ENCODE assay signal across 33 cellular contexts in genomic region chr5:128116445-128116844, GRCh38.
"Had no signal": no experiment of that assay in that cellular context is flagged by ENCODE, and none has a peak within 500 bp of the region (broad histone marks: within the 10 kb centered on the region; RNA-seq: fewer than 3 reads in every experiment).

No MANE protein-coding gene starts in this region.

- ATAC-seq: activated naive CD4-positive, alpha-beta T cell treated with anti-CD3 and anti-CD28 coated beads, Interleukin-2, amount 50 U/mL, for 72 hours; activated naive CD8-positive, alpha-beta T cell treated with anti-CD3 and anti-CD28 coated beads, Interleukin-2, amount 50 U/mL, for 24 hours; activated T-cell treated with anti-CD3 and anti-CD28 coated beads, Interleukin-2, amount 50 U/mL, for 72 hours; activated T-helper 17 cell treated with anti-CD3 and anti-CD28 coated beads, Interleukin-2, amount 50 U/mL, for 72 hours; body of pancreas had no signal

- H3K27me3 ChIP-seq: adrenal gland, ascending aorta, body of pancreas, brain microvascular endothelial cell, breast epithelium, cardiac muscle cell, colonic mucosa had no signal

- DNase-seq: activated effector memory CD4-positive, alpha-beta T cell treated with anti-CD3 and anti-CD28 coated beads, Interleukin-2, amount 50 U/mL, for 16 hours; activated effector memory CD4-positive, alpha-beta T cell treated with Interleukin-2 at 50 U/mL for 16 hours; activated gamma-delta T cell; activated gamma-delta T cell treated with Interleukin-2 at 50 U/mL for 16 hours; activated naive CD4-positive, alpha-beta T cell; activated naive CD4-positive, alpha-beta T cell treated with anti-CD3 and anti-CD28 coated beads for 36 hours; activated naive CD4-positive, alpha-beta T cell treated with anti-CD3 and anti-CD28 coated beads, Interleukin-2, amount 10 ng/mL, durations not matched to agents 7 days and 5 days; activated naive CD4-positive, alpha-beta T cell treated with anti-CD3 and anti-CD28 coated beads, Interleukin-2, amount 50 U/mL, for 16 hours; activated naive CD4-positive, alpha-beta T cell treated with Interleukin-2 at 50 U/mL for 16 hours; activated naive CD8-positive, alpha-beta T cell treated with anti-CD3 and anti-CD28 coated beads for 36 hours; activated naive CD8-positive, alpha-beta T cell treated with anti-CD3 and anti-CD28 coated beads, Interleukin-2, amount 10 ng/mL, durations not matched to agents 7 days and 5 days; activated naive CD8-positive, alpha-beta T cell treated with anti-CD3 and anti-CD28 coated beads, Interleukin-2, amount 50 U/mL, for 24 hours; activated T-cell treated with anti-CD3 and anti-CD28 coated beads, Interleukin-2, amount 50 U/mL, for 48 hours; activated T-cell treated with anti-CD3 and anti-CD28 coated beads, Interleukin-2, amount 50 U/mL, for 72 hours; adrenal gland; amniotic stem cell; amygdala; anterior cingulate cortex; aorta; body of pancreas; brain microvascular endothelial cell; caudate nucleus; central memory CD4-positive, alpha-beta T cell; cerebellar nuclear complex; colonic mucosa had no signal

- FAIRE-seq: astrocyte, bronchial epithelial cell, colon had no signal

- H3K4me1 ChIP-seq: adrenal gland, ascending aorta, breast epithelium, colonic mucosa had no signal

- H3K9me3 ChIP-seq: adrenal gland, body of pancreas, breast epithelium, colonic mucosa had no signal

- H3K4me3 ChIP-seq: adrenal gland, ascending aorta, body of pancreas, breast epithelium, cardiac muscle cell, colonic mucosa had no signal

- H3K36me3 ChIP-seq: breast epithelium, colonic mucosa had no signal

- H3K27ac ChIP-seq: adrenal gland, ascending aorta, body of pancreas, brain microvascular endothelial cell, breast epithelium, cardiac muscle cell, colonic mucosa had no signal
